In the genomic region with DNA sequence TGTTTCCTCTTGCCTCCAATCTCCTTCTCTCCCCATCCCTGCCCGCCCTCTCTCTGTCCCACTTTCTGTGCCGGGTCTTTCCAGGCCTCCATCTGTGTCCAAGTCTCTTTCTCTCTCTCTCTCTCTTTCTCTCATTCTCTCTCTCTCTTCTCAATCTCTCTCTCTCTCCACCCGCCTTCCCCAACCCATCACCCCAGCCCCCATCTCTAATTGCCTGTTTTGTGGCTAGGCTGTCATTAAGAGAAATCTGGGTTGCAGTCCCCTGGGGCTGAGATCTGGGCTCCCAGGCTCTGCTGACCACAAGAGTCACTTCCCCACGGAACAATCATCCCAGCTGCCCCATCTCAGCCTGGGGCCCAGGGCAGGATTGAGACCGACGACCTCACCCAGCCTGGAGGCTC, we compare ENCODE assay signal across 13 cellular contexts. TPM values are rescaled to one million over a fixed set of nuclear protein-coding genes. Genes with fewer than 3 reads are reported as not detected.
DNase-seq lines count a peak whose midpoint lies in the region; ATAC-seq, FAIRE-seq and TF ChIP-seq lines count a peak whose summit lies in the region.
"Had no signal": no experiment of that assay in that cellular context is flagged by ENCODE, and none has a peak within 500 bp of the region (broad histone marks: within the 10 kb centered on the region; RNA-seq: fewer than 3 reads in every experiment).

No MANE protein-coding gene starts in this region.

- no peak overlapping the region for H3K4me3 ChIP-seq in astrocyte of the spinal cord (ENCODE audit: low read depth, low read length)
- peak overlapping the region in 1 of 2 donors; percentile 58 for H3K4me3 ChIP-seq in right atrium auricular region
- H3K4me3 ChIP-seq in skeletal muscle satellite cell (ENCODE audit: low read length): no peak overlapping the region
- H3K4me3 ChIP-seq: pancreas had no signal

- DNase-seq in Daoy (ENCODE audit: low read depth) (peak; percentile 79), astrocyte of the spinal cord (ENCODE audit: low read depth, low spot score) (peak; percentile 50), right atrium auricular region (ENCODE audit: low spot score) (no peak), RPMI8226 (no peak), GM12892 (ENCODE audit: insufficient read length) (no peak), hippocampal formation (lab: John Stamatoyannopoulos, UW) (no peak)
- DNase-seq in stimulated activated naive CD8-positive, alpha-beta T cell treated with anti-CD3 and anti-CD28 coated beads, Interleukin-15, amount 100 ng/mL, for 72 hours: no peak
- DNase-seq: activated T-cell treated with anti-CD3 and anti-CD28 coated beads, Interleukin-2, amount 50 U/mL, for 24 hours; dermis blood vessel endothelial cell; MM.1S had no signal

- H3K27me3 ChIP-seq in right atrium auricular region: no peaks in the 10 kb centered on the region
- peaks cover 19% of the 10 kb centered on the region for H3K27me3 ChIP-seq in skeletal muscle satellite cell (ENCODE audit: control insufficient read depth, insufficient read depth, low read length)

- H3K27ac ChIP-seq in right atrium auricular region: peak overlapping the region; percentile 79
- H3K27ac ChIP-seq: pancreas had no signal

- H3K27ac Mint-ChIP-seq in stimulated activated naive CD8-positive, alpha-beta T cell treated with anti-CD3 and anti-CD28 coated beads, Interleukin-15, amount 100 ng/mL, for 72 hours: no peak overlapping the region
- H3K27ac Mint-ChIP-seq: activated T-cell treated with anti-CD3 and anti-CD28 coated beads, Interleukin-2, amount 50 U/mL, for 24 hours had no signal

- FAIRE-seq in GM12892 (lab: Jason Lieb, UNC): no peak
- FAIRE-seq: pancreas had no signal

- H3K4me1 ChIP-seq in right atrium auricular region (peaks cover 0 to 35% of the 10 kb centered on the region in 2 donors), skeletal muscle satellite cell (ENCODE audit: control insufficient read depth, insufficient read depth, low read length) (peaks cover 29% of the 10 kb centered on the region)

- in situ Hi-C loops in astrocyte of the spinal cord (cut with HindIII; ENCODE audit: low sequenced_read_pairs): no loop called here

- ATAC-seq in stimulated activated naive CD8-positive, alpha-beta T cell treated with anti-CD3 and anti-CD28 coated beads, Interleukin-15, amount 100 ng/mL, for 72 hours: no peak

- no peak overlapping the region for H3K4me3 Mint-ChIP-seq in stimulated activated naive CD8-positive, alpha-beta T cell treated with anti-CD3 and anti-CD28 coated beads, Interleukin-15, amount 100 ng/mL, for 72 hours
- H3K4me3 Mint-ChIP-seq: activated T-cell treated with anti-CD3 and anti-CD28 coated beads, Interleukin-2, amount 50 U/mL, for 24 hours had no signal

- no peak overlapping the region for H3K4me2 ChIP-seq in skeletal muscle satellite cell (ENCODE audit: low read length)

- no peak for TF ChIP-seq POLR2A in GM12892 (IDR thresholded peaks at IDR 0.05; ENCODE audit: low read depth, low read length)

- TF ChIP-seq CTCF in astrocyte of the spinal cord (IDR thresholded peaks at IDR 0.05; ENCODE audit: low read depth, low read length) (no peak), right atrium auricular region (IDR thresholded peaks at IDR 0.05) (no peak)

- H3K27me3 Mint-ChIP-seq in stimulated activated naive CD8-positive, alpha-beta T cell treated with anti-CD3 and anti-CD28 coated beads, Interleukin-15, amount 100 ng/mL, for 72 hours: peaks cover 88% of the 10 kb centered on the region

- peaks cover 42% of the 10 kb centered on the region for H3K4me1 Mint-ChIP-seq in stimulated activated naive CD8-positive, alpha-beta T cell treated with anti-CD3 and anti-CD28 coated beads, Interleukin-15, amount 100 ng/mL, for 72 hours

- no peaks in the 10 kb centered on the region for H3K9me3 Mint-ChIP-seq in stimulated activated naive CD8-positive, alpha-beta T cell treated with anti-CD3 and anti-CD28 coated beads, Interleukin-15, amount 100 ng/mL, for 72 hours
- H3K9me3 Mint-ChIP-seq: activated T-cell treated with anti-CD3 and anti-CD28 coated beads, Interleukin-2, amount 50 U/mL, for 24 hours had no signal

- no peaks in the 10 kb centered on the region for H3K9me3 ChIP-seq in right atrium auricular region
- no peaks in the 10 kb centered on the region for H3K9me3 ChIP-seq in skeletal muscle satellite cell (replicated peaks; ENCODE audit: low read length)
- H3K9me3 ChIP-seq: pancreas had no signal

- H3K36me3 ChIP-seq in right atrium auricular region (peaks cover 5% of the 10 kb centered on the region), skeletal muscle satellite cell (ENCODE audit: insufficient read depth, low read length) (no peaks in the 10 kb centered on the region)
- H3K36me3 ChIP-seq: pancreas had no signal

- peak overlapping the region; percentile 15 for H3K9ac ChIP-seq in skeletal muscle satellite cell (ENCODE audit: low read depth, low read length)

RNA-seq across cellular contexts. Expression of a gene that starts 2.5 kb away (rescaled TPM):
- 2.8 and 4.1 TPM in 2 replicates for total RNA-seq in Daoy (2014; rRNA removed; shearing (Covaris generic))
- 1 to 10 TPM; 6.8 to 7.2 TPM for total RNA-seq in right atrium auricular region
- 11.4 and 37.4 TPM in 2 replicates for total RNA-seq in skeletal muscle satellite cell (2012; rRNA removed)
- polyA plus RNA-seq in GM12892 (2012; ENCODE audit: missing spikeins): 0.23 TPM
- total RNA-seq: H4 had no signal

RNA-seq across cellular contexts. Expression of a gene that starts 5.5 kb away (rescaled TPM):
- not detected in 2 replicates for total RNA-seq in Daoy (2014; rRNA removed; shearing (Covaris generic))
- total RNA-seq in right atrium auricular region: not detected
- total RNA-seq in skeletal muscle satellite cell (2012; rRNA removed): not detected in 2 replicates
- polyA plus RNA-seq in GM12892 (2012; ENCODE audit: missing spikeins): not detected
- total RNA-seq: dermis blood vessel endothelial cell, H4, pancreas had no signal
- polyA plus RNA-seq: pancreas had no signal

Comparison
In these comparisons a context has a peak if more than half of its experiments do, and no peak if none do; other contexts are left out.
1. DNase-seq: peak in Daoy (single experiment) and astrocyte of the spinal cord (single experiment); none in right atrium auricular region (single experiment), RPMI8226 (single experiment), GM12892 (single experiment), hippocampal formation (0 of 2) and stimulated activated naive CD8-positive, alpha-beta T cell treated with anti-CD3 and anti-CD28 coated beads, Interleukin-15, amount 100 ng/mL, for 72 hours (0 of 2).